9 cellular contexts compared by ENCODE assay signal in the genomic region with DNA sequence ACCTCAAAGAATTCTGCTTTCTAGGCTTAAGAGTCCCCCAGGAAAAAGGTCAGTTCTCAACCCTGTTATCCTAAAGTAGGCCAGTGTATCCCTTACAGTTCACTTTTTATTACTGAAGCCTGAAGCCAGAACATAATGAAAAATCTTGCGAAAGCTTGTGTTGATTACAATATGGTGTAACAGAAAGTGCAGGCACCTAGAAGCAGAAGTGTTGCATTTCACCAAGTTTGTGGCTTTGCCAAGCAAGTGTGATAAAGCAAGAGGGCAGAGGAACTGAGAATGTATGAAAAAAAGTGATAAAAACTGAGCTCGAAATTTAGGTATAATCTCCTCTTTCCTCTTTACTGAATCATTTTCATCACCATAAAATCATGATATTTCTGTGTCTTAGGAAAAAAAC. TPM values are rescaled to one million over a fixed set of nuclear protein-coding genes. Genes with fewer than 3 reads are reported as not detected.
DNase-seq lines count a peak whose midpoint lies in the region; ATAC-seq, FAIRE-seq and TF ChIP-seq lines count a peak whose summit lies in the region.
"Had no signal": no experiment of that assay in that cellular context is flagged by ENCODE, and none has a peak within 500 bp of the region (broad histone marks: within the 10 kb centered on the region; RNA-seq: fewer than 3 reads in every experiment).

No MANE protein-coding gene starts in this region.

- CTCF ChIA-PET in HEK293T (lab: Yijun Ruan, JAX) = no interaction called here

- H3K36me3 ChIP-seq in kidney (ENCODE audit: control insufficient read depth in 1 of 2, insufficient read depth in 2 of 2, low read length in 2 of 2) = no peaks in the 10 kb centered on the region

- peak; percentile 71 for ATAC-seq in GM21423 (IDR thresholded peaks at IDR 0.05; ENCODE audit: unreplicated experiment)
- ATAC-seq in HG03571 (IDR thresholded peaks at IDR 0.05; ENCODE audit: unreplicated experiment) = peak; percentile 72

- no peaks in the 10 kb centered on the region for H3K4me1 ChIP-seq in kidney (ENCODE audit: control insufficient read depth in 1 of 2, insufficient read depth in 1 of 2, low read depth in 1 of 2, low read length in 2 of 2)

- no peak overlapping the region for H3K9ac ChIP-seq in kidney (ENCODE audit: low read length in 2 of 2)
- H3K9ac ChIP-seq: KMS-11 had no signal

- no peak for TF ChIP-seq CTCF in kidney (IDR thresholded peaks at IDR 0.05; ENCODE audit: borderline replicate concordance, extremely low read depth, insufficient read depth)

- H3K27ac ChIP-seq in kidney (ENCODE audit: low read depth in 2 of 2, low read length in 2 of 2) = no peak overlapping the region
- H3K27ac ChIP-seq: KMS-11 had no signal

- no peak overlapping the region for H3K4me3 ChIP-seq in kidney (ENCODE audit: low read length in 2 of 2)

- no peak for FAIRE-seq in kidney (lab: Jason Lieb, UNC)

- POLR2A ChIA-PET in HEK293T (lab: Yijun Ruan, JAX) = no interaction called here

- intact Hi-C loops in kidney (cut with DNase I) = no loop called here

- TF ChIP-seq POLR2A in erythroblast (IDR thresholded peaks at IDR 0.05; ENCODE audit: low read length) = no peak

- no peaks in the 10 kb centered on the region for H3K9me3 ChIP-seq in kidney (ENCODE audit: control insufficient read depth in 1 of 2, low read length in 2 of 2)

- DNase-seq in GF-D8 (lab: John Stamatoyannopoulos, UW) = peak; percentile 93
- peak; percentile 6 to 14 for DNase-seq in erythroblast (lab: John Stamatoyannopoulos, UW)
- no peak for DNase-seq in HEK293T (ENCODE audit: extremely low spot score)
- DNase-seq in kidney = no peak
- no peak for DNase-seq in COLO668 (lab: John Stamatoyannopoulos, UW; ENCODE audit: unreplicated experiment)
- DNase-seq in HuH-7.5 (ENCODE audit: low spot score) = no peak

TF ChIP-seq in HEK293T, 16 proteins besides CTCF, POLR2A, EP300 and RAD21:
- TF ChIP-seq ARNT (IDR thresholded peaks at IDR 0.05) = no peak
- no peak for TF ChIP-seq NFRKB (IDR thresholded peaks at IDR 0.05)
- TF ChIP-seq TARDBP (IDR thresholded peaks at IDR 0.05) = no peak
- TF ChIP-seq ELF4 (IDR thresholded peaks at IDR 0.05) = no peak
- no peak for TF ChIP-seq HDGF (IDR thresholded peaks at IDR 0.05; ENCODE audit: borderline replicate concordance)
- TF ChIP-seq FOXM1 (IDR thresholded peaks at IDR 0.05; ENCODE audit: borderline replicate concordance) = no peak
- no peak for TF ChIP-seq SP1 (IDR thresholded peaks at IDR 0.05)
- no peak for TF ChIP-seq ZNF384 (IDR thresholded peaks at IDR 0.05)
- no peak for TF ChIP-seq FOXK2 (IDR thresholded peaks at IDR 0.05)
- no peak for TF ChIP-seq L3MBTL2 (conservative IDR thresholded peaks at IDR 0.05)
- TF ChIP-seq FOXA1 (IDR thresholded peaks at IDR 0.05) = no peak
- TF ChIP-seq, protein P1, sequence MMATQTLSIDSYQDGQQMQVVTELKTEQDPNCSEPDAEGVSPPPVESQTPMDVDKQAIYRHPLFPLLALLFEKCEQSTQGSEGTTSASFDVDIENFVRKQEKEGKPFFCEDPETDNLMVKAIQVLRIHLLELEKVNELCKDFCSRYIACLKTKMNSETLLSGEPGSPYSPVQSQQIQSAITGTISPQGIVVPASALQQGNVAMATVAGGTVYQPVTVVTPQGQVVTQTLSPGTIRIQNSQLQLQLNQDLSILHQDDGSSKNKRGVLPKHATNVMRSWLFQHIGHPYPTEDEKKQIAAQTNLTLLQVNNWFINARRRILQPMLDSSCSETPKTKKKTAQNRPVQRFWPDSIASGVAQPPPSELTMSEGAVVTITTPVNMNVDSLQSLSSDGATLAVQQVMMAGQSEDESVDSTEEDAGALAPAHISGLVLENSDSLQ (IDR thresholded peaks at IDR 0.05) = no peak
- TF ChIP-seq LEF1 (IDR thresholded peaks at IDR 0.05; ENCODE audit: borderline replicate concordance) = no peak
- TF ChIP-seq SUZ12 (IDR thresholded peaks at IDR 0.05) = no peak
- no peak for TF ChIP-seq CTBP1 (IDR thresholded peaks at IDR 0.05; ENCODE audit: borderline replicate concordance)

RNA-seq across cellular contexts. Expression of a gene that starts 26.2 kb away (rescaled TPM):
- total RNA-seq in kidney = 25.8 TPM
- polyA plus RNA-seq in kidney (ENCODE audit: insufficient read depth, low read depth, low replicate concordance) = 4.1 TPM

Comparison
In these comparisons a context has a peak if more than half of its experiments do, and no peak if none do; other contexts are left out.
1. DNase-seq: peak in GF-D8 (single experiment) and erythroblast (2 of 2); none in HEK293T (single experiment), kidney (single experiment), COLO668 (single experiment) and HuH-7.5 (single experiment).